In genomic region chr2:173654896-173655265, GRCh38 we compare ENCODE assay signal across 13 cellular contexts.
"Had no signal": no experiment of that assay in that cellular context is flagged by ENCODE, and none has a peak within 500 bp of the region (broad histone marks: within the 10 kb centered on the region; RNA-seq: fewer than 3 reads in every experiment).

No MANE protein-coding gene starts in this region.

- H3K4me2 ChIP-seq: hepatocyte had no signal

- H3K27ac ChIP-seq: ascending aorta, esophagus muscularis mucosa, hepatocyte, lower lobe of right lung had no signal

- DNase-seq: activated CD4-positive, alpha-beta T cell treated with anti-CD3 and anti-CD28 coated beads, Interleukin-2, amount 50 U/mL, for 48 hours; activated gamma-delta T cell; cerebellar nuclear complex; cortex of kidney; left colon; lower lobe of right lung; midbrain; nucleus accumbens; stimulated activated CD4-positive, alpha-beta T cell treated with anti-CD3 and anti-CD28 coated beads, Interleukin-12 subunit alpha, Interleukin-12 subunit beta, amount 100 ng/mL, for 4 hours; stimulated activated CD4-positive, alpha-beta T cell treated with anti-CD3 and anti-CD28 coated beads, Interleukin-2, amount 100 ng/mL, for 24 hours had no signal

- H3K36me3 ChIP-seq: ascending aorta, esophagus muscularis mucosa, lower lobe of right lung had no signal

- H3K27me3 ChIP-seq: ascending aorta, esophagus muscularis mucosa, hepatocyte had no signal

- H3K4me1 ChIP-seq: lower lobe of right lung had no signal

- H2AFZ ChIP-seq: hepatocyte had no signal

- H3K4me3 ChIP-seq: ascending aorta, esophagus muscularis mucosa, hepatocyte, lower lobe of right lung had no signal

- ATAC-seq: lower lobe of right lung had no signal

- H3K9me3 ChIP-seq: ascending aorta, lower lobe of right lung had no signal
